In the genomic region with DNA sequence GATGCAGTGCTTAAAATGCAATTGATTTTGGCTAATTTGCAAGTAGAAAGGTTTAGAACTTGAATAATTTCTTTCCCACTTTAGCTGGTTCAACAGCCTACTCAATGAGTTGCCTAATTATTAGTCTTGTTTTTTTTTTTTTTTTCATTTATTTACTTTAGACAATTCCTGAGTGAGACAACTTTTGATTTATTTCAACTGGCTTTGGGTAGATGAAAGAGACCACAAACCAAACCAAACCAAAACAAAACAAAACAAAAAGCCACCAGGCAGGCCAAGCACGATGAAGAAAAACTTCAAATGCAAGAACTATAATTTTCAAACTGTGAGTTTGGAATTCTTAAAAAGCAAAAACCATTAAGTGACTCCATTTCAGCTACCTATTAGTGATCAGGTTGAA, we compare ENCODE assay signal across 21 cellular contexts.
DNase-seq lines count a peak whose midpoint lies in the region; ATAC-seq, FAIRE-seq and TF ChIP-seq lines count a peak whose summit lies in the region.
"Had no signal": no experiment of that assay in that cellular context is flagged by ENCODE, and none has a peak within 500 bp of the region (broad histone marks: within the 10 kb centered on the region; RNA-seq: fewer than 3 reads in every experiment).

No MANE protein-coding gene starts in this region.

- 19% methylated on average over 1 of the region's 1 CpG for WGBS in smooth muscle cell (ENCODE audit: low lambda C conversion rate)

- H3K36me3 ChIP-seq in astrocyte (ENCODE audit: insufficient read depth, low read length): no peaks in the 10 kb centered on the region
- no peaks in the 10 kb centered on the region for H3K36me3 ChIP-seq in smooth muscle cell (ENCODE audit: low read depth)
- H3K36me3 ChIP-seq: BLaER1, HAP-1 had no signal

- H4K20me1 ChIP-seq in astrocyte (ENCODE audit: insufficient read depth, low read length): no peaks in the 10 kb centered on the region
- H4K20me1 ChIP-seq in smooth muscle cell (ENCODE audit: low read depth): no peaks in the 10 kb centered on the region
- H4K20me1 ChIP-seq: BLaER1 had no signal

- no peak overlapping the region for H3K4me3 Mint-ChIP-seq in astrocyte (ENCODE audit: unreplicated experiment)
- H3K4me3 Mint-ChIP-seq: B cell; CD4-positive, CD25-positive, alpha-beta regulatory T cell; CD8-positive, alpha-beta T cell; HFFc6 had no signal

- H3K36me3 Mint-ChIP-seq in astrocyte (ENCODE audit: low read depth, unreplicated experiment): no peaks in the 10 kb centered on the region
- H3K36me3 Mint-ChIP-seq: CD4-positive, CD25-positive, alpha-beta regulatory T cell; CD8-positive, alpha-beta T cell had no signal

- FAIRE-seq in astrocyte (lab: Jason Lieb, UNC): no peak
- FAIRE-seq: A204.1, G401.6, GM12892, H54 had no signal

- TF ChIP-seq CTCF in astrocyte (IDR thresholded peaks at IDR 0.05; ENCODE audit: insufficient read depth, low read depth, low read length) (no peak), astrocyte of the spinal cord (IDR thresholded peaks at IDR 0.05; ENCODE audit: low read depth, low read length) (no peak), smooth muscle cell (IDR thresholded peaks at IDR 0.05; ENCODE audit: borderline replicate concordance, insufficient read depth, poor library complexity, severe bottlenecking) (no peak), omental fat pad (IDR thresholded peaks at IDR 0.05) (no peak)

- no peak overlapping the region for H3K27ac ChIP-seq in astrocyte (ENCODE audit: low read depth, low read length)
- no peak overlapping the region for H3K27ac ChIP-seq in smooth muscle cell (ENCODE audit: low read depth)
- H3K27ac ChIP-seq: BLaER1, C4-2B had no signal

- peaks cover 18% of the 10 kb centered on the region for H3K4me1 Mint-ChIP-seq in astrocyte (ENCODE audit: low read depth, unreplicated experiment)
- H3K4me1 Mint-ChIP-seq: B cell; CD4-positive, CD25-positive, alpha-beta regulatory T cell had no signal

- no peak overlapping the region for H3K9ac ChIP-seq in astrocyte (ENCODE audit: low read length)
- H3K9ac ChIP-seq in smooth muscle cell (ENCODE audit: low read depth): no peak overlapping the region
- H3K9ac ChIP-seq: BLaER1 had no signal

- no peaks in the 10 kb centered on the region for H3F3A ChIP-seq in smooth muscle cell (ENCODE audit: low read depth)

- no peak for ATAC-seq in omental fat pad (ENCODE audit: low FRiP score)
- ATAC-seq: CD8-positive, alpha-beta T cell had no signal

- no peaks in the 10 kb centered on the region for H3K27me3 Mint-ChIP-seq in astrocyte (ENCODE audit: low read depth, unreplicated experiment)
- H3K27me3 Mint-ChIP-seq: B cell; CD4-positive, CD25-positive, alpha-beta regulatory T cell had no signal

- H3K79me2 ChIP-seq in astrocyte (ENCODE audit: insufficient read depth, low read length): no peaks in the 10 kb centered on the region
- no peaks in the 10 kb centered on the region for H3K79me2 ChIP-seq in smooth muscle cell (ENCODE audit: low read depth)

- H3K27me3 ChIP-seq in astrocyte (ENCODE audit: insufficient read depth, low read length) (no peaks in the 10 kb centered on the region), smooth muscle cell (ENCODE audit: low read depth) (no peaks in the 10 kb centered on the region)
- H3K27me3 ChIP-seq: BLaER1 had no signal

- in situ Hi-C loops in astrocyte of the spinal cord (cut with HindIII; ENCODE audit: low sequenced_read_pairs): no loop called here

- H3K4me2 ChIP-seq in astrocyte (ENCODE audit: low read length) (no peak overlapping the region), smooth muscle cell (peak overlapping the region; percentile 60)
- H3K4me2 ChIP-seq: BLaER1 had no signal

- no peak overlapping the region for H3K4me3 ChIP-seq in astrocyte (ENCODE audit: insufficient read depth, low read depth, low read length)
- no peak overlapping the region for H3K4me3 ChIP-seq in astrocyte of the spinal cord (ENCODE audit: low read depth, low read length)
- no peak overlapping the region for H3K4me3 ChIP-seq in smooth muscle cell
- H3K4me3 ChIP-seq: BLaER1, HAP-1 had no signal

- no peak overlapping the region for H3K27ac Mint-ChIP-seq in astrocyte (ENCODE audit: unreplicated experiment)
- H3K27ac Mint-ChIP-seq: B cell; CD4-positive, CD25-positive, alpha-beta regulatory T cell; CD8-positive, alpha-beta T cell; HFFc6 had no signal

- H2AFZ ChIP-seq in astrocyte (ENCODE audit: low read depth, low read length) (no peak overlapping the region), smooth muscle cell (ENCODE audit: low read depth) (peak overlapping the region; percentile 10)

- H3K4me1 ChIP-seq in astrocyte (ENCODE audit: insufficient read depth, low read length) (peaks cover 5% of the 10 kb centered on the region), smooth muscle cell (ENCODE audit: low read depth) (peaks cover 6% of the 10 kb centered on the region)
- H3K4me1 ChIP-seq: BLaER1, HAP-1 had no signal

- H3K9me3 ChIP-seq in astrocyte (ENCODE audit: insufficient read depth, low read depth, low read length): no peaks in the 10 kb centered on the region
- no peaks in the 10 kb centered on the region for H3K9me3 ChIP-seq in smooth muscle cell (replicated peaks; ENCODE audit: low read depth)
- H3K9me3 ChIP-seq: BLaER1, Caco-2 had no signal

- DNase-seq in astrocyte (ENCODE audit: low read depth) (peak; percentile 27), astrocyte of the spinal cord (ENCODE audit: low read depth, low spot score) (peak; percentile 43), smooth muscle cell (lab: John Stamatoyannopoulos, UW; ENCODE audit: unreplicated experiment) (no peak), omental fat pad (ENCODE audit: low spot score) (no peak), 8988T (no peak), NCI-H187 (lab: John Stamatoyannopoulos, UW) (no peak)
- DNase-seq: Caco-2; CD4-positive, CD25-positive, alpha-beta regulatory T cell; CD8-positive, alpha-beta T cell; DMS153; DND-41; GOT3; HFFc6 had no signal

- no peaks in the 10 kb centered on the region for H3K9me3 Mint-ChIP-seq in astrocyte (ENCODE audit: unreplicated experiment)
- H3K9me3 Mint-ChIP-seq: CD8-positive, alpha-beta T cell; HFFc6 had no signal

Comparison
In these comparisons a context has a peak if more than half of its experiments do, and no peak if none do; other contexts are left out.
1. DNase-seq: peak in astrocyte (single experiment) and astrocyte of the spinal cord (single experiment); none in smooth muscle cell (single experiment), omental fat pad (single experiment), 8988T (single experiment) and NCI-H187 (0 of 2).